ENCODE assay signal across 1 cellular context in genomic region chr14:69675877-69676416, GRCh38.
TF ChIP-seq lines count a peak whose summit lies in the region.

No MANE protein-coding gene starts in this region.

TF ChIP-seq in GM12878, 131 proteins besides CTCF, POLR2A, EP300 and RAD21 (continued from another document and continues in another):
- TF ChIP-seq ELK1 (IDR thresholded peaks at IDR 0.05; ENCODE audit: low read depth, low read length): no peak
- 0 out of 2 replicates have a peak, but pooled peaks have one; percentile 10 for TF ChIP-seq TCF12 (IDR thresholded peaks at IDR 0.05; ENCODE audit: low read depth, low read length)
- TF ChIP-seq NFIC (IDR thresholded peaks at IDR 0.05; ENCODE audit: low read depth, low read length): peak; percentile 97
- peak; percentile 85 for TF ChIP-seq PML (IDR thresholded peaks at IDR 0.05; ENCODE audit: low read length)
- TF ChIP-seq CHD4 (IDR thresholded peaks at IDR 0.05): no peak
- TF ChIP-seq EGR1 (IDR thresholded peaks at IDR 0.05; ENCODE audit: borderline replicate concordance in 1 of 2, low read depth in 2 of 2, low read length in 2 of 2): no peak
- TF ChIP-seq MYB (IDR thresholded peaks at IDR 0.05; ENCODE audit: borderline replicate concordance, low read depth, low read length): no peak
- TF ChIP-seq NR2C1 (IDR thresholded peaks at IDR 0.05): no peak
- no peak for TF ChIP-seq ASH2L (IDR thresholded peaks at IDR 0.05; ENCODE audit: borderline replicate concordance, low read depth)
- TF ChIP-seq E2F4 (IDR thresholded peaks at IDR 0.05; ENCODE audit: low read depth, low read length): no peak
- 0 out of 2 replicates have a peak, but pooled peaks have one; percentile 34 for TF ChIP-seq CREB1 (IDR thresholded peaks at IDR 0.05; ENCODE audit: low read depth)
- TF ChIP-seq TBL1XR1 (IDR thresholded peaks at IDR 0.05; ENCODE audit: low read depth, low read length): peak; percentile 80; the same call in 1 of the 2 replicates
- no peak for TF ChIP-seq MAX (IDR thresholded peaks at IDR 0.05; ENCODE audit: low read depth, low read length)
- no peak for TF ChIP-seq STAT3 (IDR thresholded peaks at IDR 0.05; ENCODE audit: low read depth, low read length)
- TF ChIP-seq RELA (IDR thresholded peaks at IDR 0.05; ENCODE audit: borderline replicate concordance, partially characterized antibody): peak; percentile 79
- TF ChIP-seq PKNOX1 (IDR thresholded peaks at IDR 0.05): peak; percentile 54
- no peak; a peak in 1 of 4 replicates for TF ChIP-seq BHLHE40 (IDR thresholded peaks at IDR 0.05; ENCODE audit: borderline replicate concordance in 1 of 2, low read depth in 2 of 2, low read length in 1 of 2)
- peak; percentile 77 for TF ChIP-seq CREM (IDR thresholded peaks at IDR 0.05; ENCODE audit: low read depth)
- TF ChIP-seq POU2F2 (IDR thresholded peaks at IDR 0.05; ENCODE audit: borderline replicate concordance, low read depth, low read length): no peak; the same call in 2 of the 3 replicates
- peak; percentile 84 for TF ChIP-seq MTA2 (IDR thresholded peaks at IDR 0.05; ENCODE audit: low read depth)
- 0 out of 2 replicates have a peak, but pooled peaks have one; percentile 35 for TF ChIP-seq MLLT1 (IDR thresholded peaks at IDR 0.05)
- TF ChIP-seq LARP7 (IDR thresholded peaks at IDR 0.05): no peak
- TF ChIP-seq E4F1 (IDR thresholded peaks at IDR 0.05; ENCODE audit: borderline replicate concordance, partially characterized antibody): no peak
- no peak for TF ChIP-seq POLR2AphosphoS5 (IDR thresholded peaks at IDR 0.05; ENCODE audit: low read length)
- no peak for TF ChIP-seq TARDBP (IDR thresholded peaks at IDR 0.05; ENCODE audit: borderline replicate concordance)
- peak; percentile 82 for TF ChIP-seq NBN (IDR thresholded peaks at IDR 0.05)
- TF ChIP-seq NR2C2 (IDR thresholded peaks at IDR 0.05; ENCODE audit: borderline replicate concordance, control insufficient read depth, insufficient read length, low read depth): no peak
- TF ChIP-seq STAT1 (conservative IDR thresholded peaks at IDR 0.05): no peak
- no peak for TF ChIP-seq ZBTB4 (CRISPR knock-in tag; IDR thresholded peaks at IDR 0.05)
- TF ChIP-seq IRF5 (IDR thresholded peaks at IDR 0.05; ENCODE audit: borderline replicate concordance): no peak
- peak; percentile 94 for TF ChIP-seq SKIL (IDR thresholded peaks at IDR 0.05; ENCODE audit: low read depth, poor library complexity, severe bottlenecking)
- TF ChIP-seq RCOR1 (conservative IDR thresholded peaks at IDR 0.05; ENCODE audit: low read depth, low read length): 0 out of 2 replicates have a peak, but pooled peaks have one; percentile 33
- TF ChIP-seq IKZF2 (IDR thresholded peaks at IDR 0.05): peak; percentile 92 to 94
- no peak for TF ChIP-seq NKRF (conservative IDR thresholded peaks at IDR 0.05)
- peak; percentile 94 for TF ChIP-seq RUNX3 (IDR thresholded peaks at IDR 0.05; ENCODE audit: low read length)
- TF ChIP-seq DPF2 (IDR thresholded peaks at IDR 0.05): peak; percentile 96
- TF ChIP-seq POLR2AphosphoS2 (IDR thresholded peaks at IDR 0.05; ENCODE audit: low read depth, low read length): no peak
- 0 out of 2 replicates have a peak, but pooled peaks have one; percentile 8 for TF ChIP-seq ZNF24 (IDR thresholded peaks at IDR 0.05)
- TF ChIP-seq RBBP5 (conservative IDR thresholded peaks at IDR 0.05): no peak
- peak; percentile 95 for TF ChIP-seq ATF2 (IDR thresholded peaks at IDR 0.05; ENCODE audit: low read length)
- peak; percentile 81 for TF ChIP-seq ATF7 (IDR thresholded peaks at IDR 0.05; ENCODE audit: low read depth)
- TF ChIP-seq HCFC1 (IDR thresholded peaks at IDR 0.05; ENCODE audit: low read length): no peak
- TF ChIP-seq IRF3 (IDR thresholded peaks at IDR 0.05): no peak
- peak; percentile 62; the same call in 1 of the 2 replicates for TF ChIP-seq GABPA (IDR thresholded peaks at IDR 0.05; ENCODE audit: low read depth)
